Comparison of ENCODE assay signal across 31 cellular contexts in genomic region chr4:36704289-36704688, GRCh38.
"Had no signal": no experiment of that assay in that cellular context is flagged by ENCODE, and none has a peak within 500 bp of the region (broad histone marks: within the 10 kb centered on the region; RNA-seq: fewer than 3 reads in every experiment).

No MANE protein-coding gene starts in this region.

- ATAC-seq: Panc1 had no signal

- H3K36me3 ChIP-seq: MG63, SJSA1 had no signal

- H3K9me3 ChIP-seq: MG63, SJSA1, SK-N-SH had no signal

- H3K27me3 ChIP-seq: MG63, SJSA1 had no signal

- H3K9ac ChIP-seq: SK-N-SH had no signal

- H3K4me2 ChIP-seq: PC-9, SK-N-SH had no signal

- H3K27ac ChIP-seq: PC-9, SJSA1 had no signal

- DNase-seq: Kasumi-1, MG63, MV-4-11, NCI-H1092, NCI-H1105 treated with DMSO at 0.1 percent for 48 hours, NCI-H1417, NCI-H1436, NCI-H146, NCI-H1694, NCI-H187 treated with DMSO at 0.1 percent for 48 hours, NCI-H2029 treated with DMSO at 0.1 percent for 48 hours, NCI-H2081 treated with DMSO at 0.1 percent for 48 hours, NCI-H2107, NCI-H2171, NCI-H226, NCI-H446 treated with DMSO at 0.1 percent for 48 hours, NCI-H510A, NCI-H524, NCI-H526, NCI-H69, NCI-H748 treated with DMSO at 0.1 percent for 48 hours, NCI-H82, PC-9, Right ventricle myocardium superior, RPMI8226, SHP77 treated with DMSO at 0.1 percent for 48 hours, SK-N-SH, SW 1271, T-helper 1 cell had no signal

- H3K4me3 ChIP-seq: MG63, PC-9, SJSA1 had no signal

- H3K4me1 ChIP-seq: SJSA1 had no signal

- H2AFZ ChIP-seq: PC-9 had no signal
